Comparison of ENCODE assay signal across 1 cellular context in the genomic region with DNA sequence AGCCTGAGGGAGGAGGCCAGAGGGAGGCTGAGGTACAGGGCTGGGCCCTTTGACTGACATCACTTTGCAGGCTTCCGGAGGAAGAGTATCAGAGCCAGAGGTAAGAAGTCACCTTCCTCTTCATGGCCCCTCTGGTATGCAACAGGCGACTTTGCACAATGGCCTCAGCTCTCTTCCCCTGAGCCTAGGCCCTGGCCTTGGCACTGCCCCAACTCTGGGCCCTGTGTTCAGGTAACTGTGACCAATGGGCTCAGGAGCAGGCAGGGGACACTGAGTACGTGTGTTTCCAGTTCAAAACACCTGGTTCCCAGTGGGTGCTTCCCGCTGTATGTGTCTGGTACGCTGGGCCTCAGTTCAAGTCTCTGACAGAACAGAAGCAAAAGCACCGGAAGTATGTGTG.
TF ChIP-seq lines count a peak whose summit lies in the region.

No MANE protein-coding gene starts in this region.

TF ChIP-seq in HEK293, 187 proteins besides CTCF, POLR2A, EP300 and RAD21:
- TF ChIP-seq, protein P1, sequence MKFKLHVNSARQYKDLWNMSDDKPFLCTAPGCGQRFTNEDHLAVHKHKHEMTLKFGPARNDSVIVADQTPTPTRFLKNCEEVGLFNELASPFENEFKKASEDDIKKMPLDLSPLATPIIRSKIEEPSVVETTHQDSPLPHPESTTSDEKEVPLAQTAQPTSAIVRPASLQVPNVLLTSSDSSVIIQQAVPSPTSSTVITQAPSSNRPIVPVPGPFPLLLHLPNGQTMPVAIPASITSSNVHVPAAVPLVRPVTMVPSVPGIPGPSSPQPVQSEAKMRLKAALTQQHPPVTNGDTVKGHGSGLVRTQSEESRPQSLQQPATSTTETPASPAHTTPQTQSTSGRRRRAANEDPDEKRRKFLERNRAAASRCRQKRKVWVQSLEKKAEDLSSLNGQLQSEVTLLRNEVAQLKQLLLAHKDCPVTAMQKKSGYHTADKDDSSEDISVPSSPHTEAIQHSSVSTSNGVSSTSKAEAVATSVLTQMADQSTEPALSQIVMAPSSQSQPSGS (tag by site-specific recombination; IDR thresholded peaks at IDR 0.05; ENCODE audit: low read depth), result no peak
- TF ChIP-seq ZNF48 (tag by site-specific recombination; IDR thresholded peaks at IDR 0.05), result no peak
- TF ChIP-seq SCRT2 (tag by site-specific recombination; IDR thresholded peaks at IDR 0.05), result peak; percentile 87
